In genomic region chr20:47823941-47824340, GRCh38 we compare ENCODE assay signal across 8 cellular contexts. TPM values are rescaled to one million over a fixed set of nuclear protein-coding genes. Genes with fewer than 3 reads are reported as not detected.
DNase-seq lines count a peak whose midpoint lies in the region; ATAC-seq and TF ChIP-seq lines count a peak whose summit lies in the region.
"Not testable (repeated sequence)": the region's sequence is repeated elsewhere in the genome, so short reads cannot be mapped to it uniquely, and the experiment has no call there.

No MANE protein-coding gene starts in this region.

- not testable (repeated sequence) for H3K36me3 ChIP-seq in OCI-LY3 (replicated peaks; ENCODE audit: low read depth, low read length); spleen; thyroid gland

- not testable (repeated sequence) for ATAC-seq in foreskin keratinocyte

- not testable (repeated sequence) for H3K9me3 Mint-ChIP-seq in nephron

- peaks cover 45% of the 10 kb centered on the region for H3K4me1 ChIP-seq in OCI-LY3 (ENCODE audit: low read length)
- not testable (repeated sequence) for H3K4me1 ChIP-seq in foreskin keratinocyte, spleen
- peaks cover 8 to 12% of the 10 kb centered on the region in 2 donors for H3K4me1 ChIP-seq in thyroid gland

- H3K4me3 Mint-ChIP-seq in nephron: not testable (repeated sequence)

- not testable (repeated sequence) for DNase-seq in RWPE1 (ENCODE audit: low spot score); foreskin keratinocyte
- DNase-seq in activated effector memory CD4-positive, alpha-beta T cell treated with anti-CD3 and anti-CD28 coated beads, Interleukin-2, amount 50 U/mL, for 16 hours: peak; percentile 14
- DNase-seq in posterior vena cava (ENCODE audit: low spot score): peak; percentile 57
- peak; percentile 12 for DNase-seq in spleen
- DNase-seq in thyroid gland: peak; percentile 28 to 58

- not testable (repeated sequence) for H3K79me2 ChIP-seq in OCI-LY3 (ENCODE audit: low read length)

- CTCF ChIA-PET in RWPE1 (lab: Yijun Ruan, JAX): not testable (repeated sequence)

- peak overlapping the region; percentile 57 for H3K4me2 ChIP-seq in OCI-LY3 (ENCODE audit: low read length)

- intact Hi-C loops in posterior vena cava (cut with DNase I); spleen (cut with DNase I; ENCODE audit: low total_unique reads); thyroid gland (cut with DNase I): not testable (repeated sequence)

- not testable (repeated sequence) for H3K9ac ChIP-seq in OCI-LY3 (ENCODE audit: low read length)

- 89 to 96% (median 93%) methylated on average over 12 of the region's 12 CpGs for WGBS in spleen, 5 donors
- 57 to 73% methylated on average over 12 of the region's 12 CpGs for WGBS in thyroid gland, 2 donors

- POLR2A ChIA-PET in RWPE1 (lab: Yijun Ruan, JAX; ENCODE audit: low non-redundant PET): not testable (repeated sequence)

- TF ChIP-seq POLR2A in spleen (IDR thresholded peaks at IDR 0.05); thyroid gland (IDR thresholded peaks at IDR 0.05): not testable (repeated sequence)

- not testable (repeated sequence) for H3K9me3 ChIP-seq in OCI-LY3 (ENCODE audit: insufficient read depth, low read length); spleen; thyroid gland

- H4K20me1 ChIP-seq in OCI-LY3 (ENCODE audit: insufficient read depth, low read length): not testable (repeated sequence)

- H3K4me3 ChIP-seq in OCI-LY3 (ENCODE audit: low read length); spleen; thyroid gland (replicated peaks in 1 of 3): not testable (repeated sequence)

- not testable (repeated sequence) for H2AFZ ChIP-seq in OCI-LY3 (ENCODE audit: low read depth, low read length)

- not testable (repeated sequence) for H3K27me3 ChIP-seq in OCI-LY3 (ENCODE audit: low read depth, low read length); foreskin keratinocyte; thyroid gland
- H3K27me3 ChIP-seq in spleen (replicated peaks in 1 of 7): peaks cover 0 to 20% (median 0%) of the 10 kb centered on the region in 7 donors

- H3K36me3 Mint-ChIP-seq in nephron (ENCODE audit: low read depth): not testable (repeated sequence)

- TF ChIP-seq CTCF in OCI-LY3 (IDR thresholded peaks at IDR 0.05; ENCODE audit: low read depth, low read length); RWPE1 (conservative IDR thresholded peaks at IDR 0.05; ENCODE audit: low read depth); foreskin keratinocyte (conservative IDR thresholded peaks at IDR 0.05); nephron (IDR thresholded peaks at IDR 0.05; ENCODE audit: unreplicated experiment in 3 of 3); spleen (IDR thresholded peaks at IDR 0.05 in 8 of 11, conservative IDR thresholded peaks at IDR 0.05 in 3 of 11); thyroid gland (IDR thresholded peaks at IDR 0.05): not testable (repeated sequence)

- not testable (repeated sequence) for H3K27me3 Mint-ChIP-seq in nephron (ENCODE audit: low read depth)

- H3K27ac Mint-ChIP-seq in nephron: peak overlapping the region; percentile 18 to 52 (median 44)

- H3K4me1 Mint-ChIP-seq in nephron: peaks cover 26% of the 10 kb centered on the region

- peak overlapping the region; percentile 21; the same call in 1 of the 2 replicates for H3K27ac ChIP-seq in OCI-LY3 (ENCODE audit: low read length)
- H3K27ac ChIP-seq in RWPE1: peak overlapping the region; percentile 39
- H3K27ac ChIP-seq in foreskin keratinocyte: peak overlapping the region; percentile 99
- not testable (repeated sequence) for H3K27ac ChIP-seq in spleen
- peak overlapping the region in 2 of 3 donors; percentile 18 to 31 for H3K27ac ChIP-seq in thyroid gland

RNA-seq across cellular contexts. Expression of gene SULF2, which starts 38.7 kb away (rescaled TPM):
- total RNA-seq in foreskin keratinocyte: 230 and 277 TPM in 2 replicates
- polyA plus RNA-seq in foreskin keratinocyte: 153 and 180 TPM in 2 replicates
- total RNA-seq in posterior vena cava: 100 to 1,000 TPM in 1 of 2 donors, 10 to 100 TPM in 1; 89.4 to 141 TPM
- total RNA-seq in spleen: 10 to 100 TPM in 6 of 7 donors, 1 to 10 TPM in 1; 9.3 to 49.1 (median 18.3) TPM
- 10 to 100 TPM in 1 of 3 donors, 1 to 10 TPM in 2; 5.5 to 24.6 (median 9.4) TPM for polyA plus RNA-seq in spleen
- total RNA-seq in thyroid gland: 10 to 100 TPM; 39.4 to 90.6 (median 55.4) TPM
